ENCODE assay signal across 1 cellular context in the genomic region with DNA sequence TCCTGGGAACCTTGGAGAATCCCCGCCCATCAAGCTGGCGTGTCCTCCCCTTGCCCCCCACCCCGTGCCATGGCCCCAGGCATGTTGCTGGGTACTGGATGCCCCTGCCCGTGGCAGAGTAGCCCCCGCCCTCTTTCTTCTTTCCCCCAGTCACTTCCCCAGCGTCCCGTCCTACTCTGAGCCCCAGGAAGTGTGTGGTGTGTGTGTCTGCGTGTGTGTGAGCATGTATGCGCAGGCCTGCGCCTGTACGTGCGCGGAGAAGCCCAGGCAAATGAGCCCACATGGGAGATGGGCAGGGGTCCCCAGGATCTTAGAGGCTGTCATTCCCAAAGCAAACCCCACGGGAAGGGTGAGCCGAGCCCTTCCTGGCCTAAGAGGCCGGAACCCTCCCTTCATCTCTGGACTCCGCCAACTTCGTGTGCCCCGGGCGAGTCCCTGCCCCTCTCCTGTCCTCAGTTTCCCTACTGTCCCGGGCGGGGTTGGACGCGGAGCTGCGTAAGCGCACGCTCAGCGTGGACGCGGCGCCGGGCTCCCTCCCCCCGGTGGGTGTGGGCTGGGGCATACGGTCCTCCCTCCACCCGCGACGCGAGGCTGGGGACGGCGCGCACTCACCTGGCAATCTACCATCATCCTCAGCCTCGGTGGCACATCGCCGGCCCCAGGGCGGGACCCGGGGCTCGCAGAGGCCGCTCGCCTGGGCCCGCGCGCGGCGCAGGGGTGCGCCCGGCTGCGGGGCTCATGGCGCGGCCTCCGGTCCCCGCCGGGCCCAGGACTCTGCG.
TF ChIP-seq lines count a peak whose summit lies in the region.

No MANE protein-coding gene starts in this region.

TF ChIP-seq in GM12878, 131 proteins besides CTCF, POLR2A, EP300 and RAD21 (continued from another document):
- TF ChIP-seq ZNF592 (IDR thresholded peaks at IDR 0.05): no peak
- TF ChIP-seq SP1 (IDR thresholded peaks at IDR 0.05; ENCODE audit: low read depth, low read length): no peak
- no peak for TF ChIP-seq BCL11A (IDR thresholded peaks at IDR 0.05; ENCODE audit: low read depth, low read length)
- TF ChIP-seq EGR1 (IDR thresholded peaks at IDR 0.05; ENCODE audit: borderline replicate concordance in 1 of 2, low read depth in 2 of 2, low read length in 2 of 2): 0 out of 3 replicates have a peak, but pooled peaks of 1 of the 2 experiments have one; percentile 3
- TF ChIP-seq SMC3 (IDR thresholded peaks at IDR 0.05; ENCODE audit: borderline replicate concordance, low read length): no peak
- TF ChIP-seq NR2C1 (IDR thresholded peaks at IDR 0.05): no peak
- no peak for TF ChIP-seq SIX5 (IDR thresholded peaks at IDR 0.05; ENCODE audit: low read depth, low read length, severe bottlenecking)
- TF ChIP-seq YBX1 (IDR thresholded peaks at IDR 0.05): no peak
- no peak for TF ChIP-seq SIN3A (IDR thresholded peaks at IDR 0.05; ENCODE audit: low read depth, low read length)
- TF ChIP-seq ZNF274 (IDR thresholded peaks at IDR 0.05; ENCODE audit: insufficient read depth, insufficient read length): no peak
- no peak for TF ChIP-seq WRNIP1 (IDR thresholded peaks at IDR 0.05; ENCODE audit: borderline replicate concordance, low read depth, low read length)
- TF ChIP-seq, protein P1, sequence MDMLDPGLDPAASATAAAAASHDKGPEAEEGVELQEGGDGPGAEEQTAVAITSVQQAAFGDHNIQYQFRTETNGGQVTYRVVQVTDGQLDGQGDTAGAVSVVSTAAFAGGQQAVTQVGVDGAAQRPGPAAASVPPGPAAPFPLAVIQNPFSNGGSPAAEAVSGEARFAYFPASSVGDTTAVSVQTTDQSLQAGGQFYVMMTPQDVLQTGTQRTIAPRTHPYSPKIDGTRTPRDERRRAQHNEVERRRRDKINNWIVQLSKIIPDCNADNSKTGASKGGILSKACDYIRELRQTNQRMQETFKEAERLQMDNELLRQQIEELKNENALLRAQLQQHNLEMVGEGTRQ (IDR thresholded peaks at IDR 0.05; ENCODE audit: borderline replicate concordance, low read depth, low read length): no peak
TF ChIP-seq in GM12878: peak in this region for 15.
